20 cellular contexts compared by ENCODE assay signal in the genomic region with DNA sequence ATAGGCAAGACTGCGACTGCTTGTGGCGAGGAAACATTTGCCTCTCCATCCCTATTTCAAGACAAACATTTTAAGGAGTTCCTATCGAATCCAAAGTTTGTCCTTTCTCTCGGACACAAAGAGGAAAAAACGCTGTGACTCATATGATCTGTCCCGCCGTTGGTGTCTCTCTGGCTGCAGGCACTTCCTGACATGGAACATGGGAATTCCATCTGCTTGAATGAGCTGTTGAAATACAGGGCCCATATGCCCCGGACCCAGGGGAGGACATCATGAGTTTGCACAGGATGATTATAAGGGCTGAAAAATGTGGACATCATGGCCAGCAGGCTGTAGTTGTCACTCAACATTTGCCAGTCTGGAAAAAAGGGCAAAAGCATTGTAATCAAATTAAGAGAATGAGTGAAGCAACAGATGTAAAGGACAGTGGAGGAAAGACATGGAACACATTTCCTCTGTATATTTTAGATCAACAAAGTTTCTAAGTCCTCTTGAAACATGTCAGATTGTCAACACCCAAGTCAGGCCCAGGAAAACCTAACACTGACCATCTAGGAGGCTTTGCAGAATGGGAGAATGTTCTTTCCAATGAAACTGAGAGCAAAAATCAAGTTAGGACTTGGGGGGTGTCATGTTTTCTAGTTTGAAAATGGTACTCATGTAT.
DNase-seq lines count a peak whose midpoint lies in the region; ATAC-seq, FAIRE-seq and TF ChIP-seq lines count a peak whose summit lies in the region.
"Had no signal": no experiment of that assay in that cellular context is flagged by ENCODE, and none has a peak within 500 bp of the region (broad histone marks: within the 10 kb centered on the region; RNA-seq: fewer than 3 reads in every experiment).

No MANE protein-coding gene starts in this region.

- H3K9me3 ChIP-seq in A549 (no peaks in the 10 kb centered on the region), esophagus muscularis mucosa (no peaks in the 10 kb centered on the region), left lung (no peaks in the 10 kb centered on the region)
- H3K9me3 ChIP-seq: BLaER1, body of pancreas, colonic mucosa, spleen had no signal

- TF ChIP-seq RAD21 in A549 (conservative IDR thresholded peaks at IDR 0.05 in 1 of 2, IDR thresholded peaks at IDR 0.05 in 1 of 2), result no peak

- H3K27me3 ChIP-seq in esophagus muscularis mucosa (peaks cover 0 to 10% (median 0%) of the 10 kb centered on the region in 4 donors), left lung (no peaks in the 10 kb centered on the region)
- H3K27me3 ChIP-seq: BLaER1, body of pancreas, colonic mucosa, neural progenitor cell, spleen had no signal

- CTCF ChIA-PET in A549 (lab: Yijun Ruan, JAX), result no interaction called here

- POLR2A ChIA-PET in A549 (lab: Yijun Ruan, JAX), result no interaction called here

- intact Hi-C loops in esophagus muscularis mucosa (cut with DNase I) (no loop called here), left lung (cut with DNase I) (no loop called here)

- 56% methylated on average over 8 of the region's 8 CpGs for WGBS in A549 (ENCODE audit: missing lambda C conversion rate)
- 76% methylated on average over 8 of the region's 8 CpGs for WGBS in esophagus muscularis mucosa

- H3K27ac ChIP-seq in A549, result no peak overlapping the region
- H3K27ac ChIP-seq in esophagus muscularis mucosa (replicated peaks in 1 of 4), result no peak overlapping the region
- H3K27ac ChIP-seq in left lung, result peak overlapping the region in 1 of 2 donors; percentile 30
- H3K27ac ChIP-seq: BLaER1, body of pancreas, colonic mucosa, neural progenitor cell, spleen had no signal

- ATAC-seq in A549 (no peak), left lung (peak; percentile 44), GM21619 (IDR thresholded peaks at IDR 0.05; ENCODE audit: unreplicated experiment) (no peak)
- ATAC-seq: HepG2 had no signal

- TF ChIP-seq POLR2A in A549 (IDR thresholded peaks at IDR 0.05; ENCODE audit: low read length) (no peak), esophagus muscularis mucosa (IDR thresholded peaks at IDR 0.05; ENCODE audit: low read depth) (no peak), GM12891 (IDR thresholded peaks at IDR 0.05; ENCODE audit: low read depth, low read length) (no peak)

- DNase-seq in A549 (ENCODE audit: low read depth in 1 of 2, low spot score in 1 of 2) (no peak), HT1080 (ENCODE audit: low read depth) (peak; percentile 10), esophagus muscularis mucosa (ENCODE audit: extremely low spot score) (peak; percentile 50), left lung (no peak), GM12891 (ENCODE audit: insufficient read length, low spot score) (no peak), amygdala (lab: John Stamatoyannopoulos, UW) (no peak)
- no peak for DNase-seq in effector CD4-positive, alpha-beta T cell
- DNase-seq: body of pancreas, colonic mucosa, hypothalamus, midbrain, NCI-H1436, NCI-H524, spleen had no signal

- FAIRE-seq in A549 (lab: Jason Lieb, UNC), result no peak
- no peak for FAIRE-seq in GM12891 (lab: Jason Lieb, UNC)
- FAIRE-seq: G401.6, HepG2, keratinocyte had no signal

- H3K4me2 ChIP-seq in A549, result peak overlapping the region; percentile 28; the same call in 1 of the 3 replicates
- H3K4me2 ChIP-seq: BLaER1, neural progenitor cell had no signal

- TF ChIP-seq EP300 in A549 (IDR thresholded peaks at IDR 0.05), result no peak
- TF ChIP-seq EP300 in esophagus muscularis mucosa (IDR thresholded peaks at IDR 0.05), result no peak

- H3K36me3 ChIP-seq in esophagus muscularis mucosa (no peaks in the 10 kb centered on the region), left lung (no peaks in the 10 kb centered on the region)
- H3K36me3 ChIP-seq: BLaER1, colonic mucosa, neural progenitor cell, spleen had no signal

- H3K4me1 ChIP-seq in A549 (peaks cover 5% of the 10 kb centered on the region; the same call in 2 of the 3 replicates), esophagus muscularis mucosa (no peaks in the 10 kb centered on the region), left lung (no peaks in the 10 kb centered on the region)
- H3K4me1 ChIP-seq: BLaER1, body of pancreas, colonic mucosa, neural progenitor cell, spleen had no signal

- H3K4me3 ChIP-seq in A549, result no peak overlapping the region
- H3K4me3 ChIP-seq in esophagus muscularis mucosa, result no peak overlapping the region
- H3K4me3 ChIP-seq in left lung, result no peak overlapping the region
- H3K4me3 ChIP-seq: BLaER1, body of pancreas, colonic mucosa, neural progenitor cell, spleen had no signal

- TF ChIP-seq CTCF in A549 (IDR thresholded peaks at IDR 0.05), result no peak
- no peak for TF ChIP-seq CTCF in esophagus muscularis mucosa (IDR thresholded peaks at IDR 0.05)
- no peak for TF ChIP-seq CTCF in left lung (IDR thresholded peaks at IDR 0.05)

TF ChIP-seq in A549, 52 proteins besides CTCF, POLR2A, EP300 and RAD21:
- TF ChIP-seq RFX5 (IDR thresholded peaks at IDR 0.05) (no peak), HEYL (CRISPR knock-in tag; IDR thresholded peaks at IDR 0.05) (no peak), MAX (IDR thresholded peaks at IDR 0.05) (no peak), CEBPB (IDR thresholded peaks at IDR 0.05) (no peak), JUN (IDR thresholded peaks at IDR 0.05) (no peak), ZNF302 (CRISPR knock-in tag; IDR thresholded peaks at IDR 0.05) (no peak), EHF (CRISPR knock-in tag; IDR thresholded peaks at IDR 0.05) (no peak), ZSCAN20 (CRISPR knock-in tag; IDR thresholded peaks at IDR 0.05) (no peak), FOXS1 (CRISPR knock-in tag; IDR thresholded peaks at IDR 0.05) (no peak)
- TF ChIP-seq, protein P1, sequence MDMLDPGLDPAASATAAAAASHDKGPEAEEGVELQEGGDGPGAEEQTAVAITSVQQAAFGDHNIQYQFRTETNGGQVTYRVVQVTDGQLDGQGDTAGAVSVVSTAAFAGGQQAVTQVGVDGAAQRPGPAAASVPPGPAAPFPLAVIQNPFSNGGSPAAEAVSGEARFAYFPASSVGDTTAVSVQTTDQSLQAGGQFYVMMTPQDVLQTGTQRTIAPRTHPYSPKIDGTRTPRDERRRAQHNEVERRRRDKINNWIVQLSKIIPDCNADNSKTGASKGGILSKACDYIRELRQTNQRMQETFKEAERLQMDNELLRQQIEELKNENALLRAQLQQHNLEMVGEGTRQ (IDR thresholded peaks at IDR 0.05), result no peak

TF ChIP-seq in GM12891, 5 proteins besides CTCF, POLR2A, EP300 and RAD21:
- TF ChIP-seq POU2F2 (IDR thresholded peaks at IDR 0.05; ENCODE audit: low read depth, low read length), result no peak
- no peak for TF ChIP-seq SPI1 (IDR thresholded peaks at IDR 0.05; ENCODE audit: low read depth, low read length)
- TF ChIP-seq TAF1 (IDR thresholded peaks at IDR 0.05; ENCODE audit: low read depth, low read length), result no peak
- no peak for TF ChIP-seq PAX5 (IDR thresholded peaks at IDR 0.05; ENCODE audit: insufficient read depth, low read length, severe bottlenecking)
- no peak for TF ChIP-seq POLR2AphosphoS5 (IDR thresholded peaks at IDR 0.05; ENCODE audit: low read depth, low read length)

Comparison
In these comparisons a context has a peak if more than half of its experiments do, and no peak if none do; other contexts are left out.
1. DNase-seq: peak in HT1080 (single experiment) and esophagus muscularis mucosa (single experiment); none in A549 (0 of 2), left lung (0 of 2), GM12891 (single experiment), amygdala (0 of 56) and effector CD4-positive, alpha-beta T cell (single experiment).